ENCODE assay signal across 13 cellular contexts in the genomic region with DNA sequence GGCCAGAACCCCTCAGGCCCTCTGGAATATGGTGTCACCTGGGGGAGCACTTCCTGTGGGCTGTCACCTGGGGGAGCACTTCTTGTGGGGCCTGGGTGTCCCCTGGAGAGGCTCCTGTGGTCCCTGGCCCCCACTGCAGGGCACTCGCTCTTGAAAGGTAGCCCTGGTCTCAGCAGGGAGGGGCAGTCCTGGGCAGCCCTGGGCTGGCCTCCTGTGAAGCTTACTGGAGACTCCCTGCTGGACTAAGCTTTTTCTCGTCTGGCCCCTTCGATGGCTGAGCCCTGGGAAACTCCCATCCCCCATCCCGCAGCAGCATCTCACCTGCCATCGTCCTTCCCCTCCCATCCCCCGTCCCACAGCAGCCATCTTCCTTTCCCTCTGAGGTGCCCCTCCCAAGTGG. TPM values are rescaled to one million over a fixed set of nuclear protein-coding genes. Genes with fewer than 3 reads are reported as not detected.
DNase-seq lines count a peak whose midpoint lies in the region; ATAC-seq, FAIRE-seq and TF ChIP-seq lines count a peak whose summit lies in the region.
"Had no signal": no experiment of that assay in that cellular context is flagged by ENCODE, and none has a peak within 500 bp of the region (broad histone marks: within the 10 kb centered on the region; RNA-seq: fewer than 3 reads in every experiment).

No MANE protein-coding gene starts in this region.

- intact Hi-C loops in CD4-positive, alpha-beta T cell (cut with DNase I, micrococcal nuclease) = no loop called here

- H3K9ac ChIP-seq in H1 (replicated peaks in 1 of 4; ENCODE audit: extremely low read depth in 1 of 4, low read depth in 3 of 4, low read length in 3 of 4) = no peak overlapping the region
- H3K9ac ChIP-seq: KMS-11 had no signal

- H3K27ac ChIP-seq in CD4-positive, alpha-beta T cell (ENCODE audit: low read depth, low read length) = no peak overlapping the region
- H3K27ac ChIP-seq in H1 (ENCODE audit: low read depth, low read length) = no peak overlapping the region
- H3K27ac ChIP-seq: HL-60, KMS-11 had no signal

- no peak overlapping the region for H3K4me3 ChIP-seq in H1 (ENCODE audit: extremely low read depth in 1 of 4, insufficient read depth in 2 of 4, low read depth in 3 of 4, low read length in 4 of 4)
- H3K4me3 ChIP-seq in retinal pigment epithelial cell (ENCODE audit: low read length) = no peak overlapping the region

- H4K91ac ChIP-seq in H1 (replicated peaks; ENCODE audit: insufficient read length, low read length) = no peak overlapping the region

- no peak overlapping the region for H2AK5ac ChIP-seq in H1 (ENCODE audit: low read depth, low read length)

- H2BK15ac ChIP-seq in H1 (ENCODE audit: low read length) = no peak overlapping the region

- peaks cover 0 to 26% (median 6%) of the 10 kb centered on the region in 4 experiments; a peak in 6 of 7 replicates for H3K4me1 ChIP-seq in H1 (replicated peaks in 1 of 4; ENCODE audit: control insufficient read depth in 3 of 4, insufficient read depth in 4 of 4, low read length in 3 of 4)

- peaks cover 11% of the 10 kb centered on the region for H3K36me3 Mint-ChIP-seq in CD4-positive, alpha-beta T cell (ENCODE audit: low read depth)
- H3K36me3 Mint-ChIP-seq in HFFc6 (ENCODE audit: low read depth) (no peaks in the 10 kb centered on the region), nephron progenitor cell (ENCODE audit: low read depth) (no peaks in the 10 kb centered on the region)

- TF ChIP-seq EP300 in H1 (IDR thresholded peaks at IDR 0.05; ENCODE audit: borderline replicate concordance in 1 of 2, low read depth in 2 of 2, low read length in 2 of 2) = no peak

- peak in 1 of 2 experiments; percentile 11; a peak in 1 of 4 replicates for TF ChIP-seq RAD21 in H1 (IDR thresholded peaks at IDR 0.05 in 1 of 2, conservative IDR thresholded peaks at IDR 0.05 in 1 of 2; ENCODE audit: low read depth in 2 of 2, low read length in 2 of 2)

- DNase-seq in CD4-positive, alpha-beta T cell = no peak
- DNase-seq in HFFc6 = no peak
- DNase-seq in H1 (ENCODE audit: low read depth in 1 of 2, low spot score in 2 of 2) = no peak
- DNase-seq in retinal pigment epithelial cell (ENCODE audit: low read depth) = no peak
- DNase-seq in nephron progenitor cell = no peak
- DNase-seq: NCI-H1436, NCI-H446 had no signal

- peak; percentile 7 for TF ChIP-seq CTCF in CD4-positive, alpha-beta T cell (IDR thresholded peaks at IDR 0.05)
- TF ChIP-seq CTCF in HFFc6 (IDR thresholded peaks at IDR 0.05) (peak; percentile 42; the same call in 1 of the 2 replicates), H1 (IDR thresholded peaks at IDR 0.05; ENCODE audit: control extremely low read depth in 1 of 3, insufficient read depth in 1 of 3, low read depth in 1 of 3, low read length in 3 of 3) (peak in 2 of 3 experiments; percentile 19 to 36; a peak in 1 of 4 replicates), retinal pigment epithelial cell (conservative IDR thresholded peaks at IDR 0.05; ENCODE audit: low read depth, low read length) (peak; percentile 25), nephron progenitor cell (IDR thresholded peaks at IDR 0.05) (no peak)

- H2BK5ac ChIP-seq in H1 (ENCODE audit: low read depth, low read length) = no peak overlapping the region

- H3K9me3 Mint-ChIP-seq in CD4-positive, alpha-beta T cell = no peaks in the 10 kb centered on the region
- H3K9me3 Mint-ChIP-seq in HFFc6 = no peaks in the 10 kb centered on the region
- H3K9me3 Mint-ChIP-seq in nephron progenitor cell = no peaks in the 10 kb centered on the region
- H3K9me3 Mint-ChIP-seq: stimulated activated memory B cell treated with anti-CD40 and anti-IgM and Interleukin-4, amounts not matched to agents 10 μg/mL and 1 μg/mL and 100 μg/mL, for 72 hours had no signal

- H2AFZ ChIP-seq in H1 (ENCODE audit: low read length) = no peak overlapping the region

- H3K56ac ChIP-seq in H1 (replicated peaks; ENCODE audit: insufficient read length, low read depth, low read length) = no peak overlapping the region

- CTCF ChIA-PET in CD4-positive, alpha-beta T cell (lab: Charles Lee) = no interaction called here
- CTCF ChIA-PET in H1 (lab: Charles Lee; ENCODE audit: partially characterized antibody) = interaction anchor here (1.1 to 4.8 kb wide), 11 partner anchors 10 to 123 kb away, joined by 3 to 26 read pairs (median 6); no protein-coding TSS in a partner anchor

- no peak overlapping the region for H3K14ac ChIP-seq in H1 (ENCODE audit: insufficient read length)

- no peak overlapping the region for H4K5ac ChIP-seq in H1 (ENCODE audit: insufficient read length, low read depth, low read length)

- H3K4me3 Mint-ChIP-seq in CD4-positive, alpha-beta T cell = no peak overlapping the region
- H3K4me3 Mint-ChIP-seq in HFFc6 (no peak overlapping the region), nephron progenitor cell (no peak overlapping the region)

- no peak overlapping the region for H3K23ac ChIP-seq in H1 (ENCODE audit: insufficient read length)

- no peak for FAIRE-seq in H1 (lab: Jason Lieb, UNC)
- FAIRE-seq: GM12892 had no signal

- no peaks in the 10 kb centered on the region for H3K27me3 ChIP-seq in CD4-positive, alpha-beta T cell (ENCODE audit: control insufficient read depth, insufficient read depth, low read length)
- H3K27me3 ChIP-seq in H1 (replicated peaks in 1 of 4; ENCODE audit: control insufficient read depth in 3 of 4, extremely low read depth in 1 of 4, insufficient read depth in 3 of 4, low read length in 3 of 4) = no peaks in the 10 kb centered on the region; a peak in 1 of 7 replicates

- H2BK12ac ChIP-seq in H1 (ENCODE audit: low read depth, low read length) = no peak overlapping the region

- no peak overlapping the region for H3K27ac Mint-ChIP-seq in CD4-positive, alpha-beta T cell
- H3K27ac Mint-ChIP-seq in HFFc6 (no peak overlapping the region), nephron progenitor cell (no peak overlapping the region)
- H3K27ac Mint-ChIP-seq: stimulated activated memory B cell treated with anti-CD40 and anti-IgM and Interleukin-4, amounts not matched to agents 10 μg/mL and 1 μg/mL and 100 μg/mL, for 72 hours had no signal

- H2BK120ac ChIP-seq in H1 (replicated peaks; ENCODE audit: low read depth, low read length) = no peak overlapping the region

- POLR2A ChIA-PET in CD4-positive, alpha-beta T cell (lab: Charles Lee) = interaction anchor here (1.6 kb wide), 1 partner anchor 19 kb away, joined by 4 read pairs; no protein-coding TSS in a partner anchor
- POLR2A ChIA-PET in H1 (lab: Charles Lee; ENCODE audit: partially characterized antibody) = interaction anchor here (0.7 to 1.6 kb wide), 4 partner anchors 16 to 731 kb away, joined by 3 to 4 read pairs (median 3); no protein-coding TSS in a partner anchor

- no peak for TF ChIP-seq POLR2A in H1 (IDR thresholded peaks at IDR 0.05; ENCODE audit: control extremely low read depth in 1 of 2, low read depth in 2 of 2, low read length in 2 of 2)

- H4K8ac ChIP-seq in H1 (ENCODE audit: extremely low read depth, insufficient read depth, low read length) = no peak overlapping the region

- no peak overlapping the region for H3K18ac ChIP-seq in H1 (ENCODE audit: extremely low read depth, low read length)

- H3K9me3 ChIP-seq in CD4-positive, alpha-beta T cell (ENCODE audit: control insufficient read depth, low read length) = no peaks in the 10 kb centered on the region
- no peaks in the 10 kb centered on the region for H3K9me3 ChIP-seq in H1 (ENCODE audit: insufficient read depth in 2 of 2, low read depth in 1 of 2, low read length in 1 of 2)

- no peaks in the 10 kb centered on the region for H3K23me2 ChIP-seq in H1 (ENCODE audit: low read depth, low read length)

- H2BK20ac ChIP-seq in H1 (ENCODE audit: low read length) = no peak overlapping the region

- H4K20me1 ChIP-seq in H1 (replicated peaks in 1 of 2; ENCODE audit: control insufficient read depth in 1 of 2, insufficient read depth in 2 of 2, low read length in 2 of 2) = peaks cover 40% of the 10 kb centered on the region in 2 experiments

- H3K4ac ChIP-seq in H1 (replicated peaks; ENCODE audit: insufficient read length, low read depth, low read length) = no peak overlapping the region

- peaks cover 27% of the 10 kb centered on the region for H3K79me1 ChIP-seq in H1 (ENCODE audit: low read depth, low read length)

- H3K4me1 Mint-ChIP-seq in CD4-positive, alpha-beta T cell (ENCODE audit: low read depth) = peaks cover 41% of the 10 kb centered on the region
- H3K4me1 Mint-ChIP-seq in HFFc6 (ENCODE audit: low read depth) = peaks cover 16% of the 10 kb centered on the region
- peaks cover 43% of the 10 kb centered on the region for H3K4me1 Mint-ChIP-seq in nephron progenitor cell

- H3K4me2 ChIP-seq in H1 (ENCODE audit: insufficient read depth in 1 of 2, low read depth in 2 of 2, low read length in 2 of 2) = no peak overlapping the region
- H3K4me2 ChIP-seq: KMS-11 had no signal

- no peaks in the 10 kb centered on the region for H3K27me3 Mint-ChIP-seq in CD4-positive, alpha-beta T cell
- no peaks in the 10 kb centered on the region for H3K27me3 Mint-ChIP-seq in HFFc6 (ENCODE audit: insufficient read depth)
- no peaks in the 10 kb centered on the region for H3K27me3 Mint-ChIP-seq in nephron progenitor cell (ENCODE audit: low read depth, poor library complexity)
- H3K27me3 Mint-ChIP-seq: stimulated activated memory B cell treated with anti-CD40 and anti-IgM and Interleukin-4, amounts not matched to agents 10 μg/mL and 1 μg/mL and 100 μg/mL, for 72 hours had no signal

- H3K79me2 ChIP-seq in H1 (ENCODE audit: control insufficient read depth in 1 of 2, insufficient read depth in 2 of 2, low read length in 2 of 2) = peaks cover 0 to 31% of the 10 kb centered on the region in 2 experiments; a peak in 1 of 4 replicates

- H3K36me3 ChIP-seq in H1 (ENCODE audit: control insufficient read depth in 2 of 4, insufficient read depth in 4 of 4, low read length in 3 of 4) = peaks cover 0 to 10% (median 0%) of the 10 kb centered on the region in 4 experiments; a peak in 1 of 8 replicates

- no peak for ATAC-seq in CD4-positive, alpha-beta T cell (ENCODE audit: poor library complexity)
- ATAC-seq in HG03025 (IDR thresholded peaks at IDR 0.05; ENCODE audit: low FRiP score, unreplicated experiment) (no peak), HG02588 (IDR thresholded peaks at IDR 0.05; ENCODE audit: unreplicated experiment) (no peak)

- WGBS in H1 (ENCODE audit: extremely low coverage in 1 of 2, insufficient coverage in 1 of 2, insufficient read length in 1 of 2, insufficient replicate concordance in 2 of 2, low coverage in 1 of 2, low lambda C conversion rate in 2 of 2, missing lambda C conversion rate in 1 of 2), 2 experiments = 85% methylated on average over 6 of the region's 6 CpGs; no CpG with 5 or more reads in 1 of the 2 experiments

RNA-seq across cellular contexts. Expression of a gene that starts 17.7 kb away (rescaled TPM):
- total RNA-seq in CD4-positive, alpha-beta T cell = 10 to 100 TPM; 75.8 to 80.7 TPM
- 10 to 100 TPM; 25.1 to 34.0 (median 30.1) TPM for total RNA-seq in HFFc6 (2021; fragmentation: NEBNext Ultra II Directional; extraction: Animal tissue kit (Norgen Biotek cat#: 25700))
- 109 and 123 TPM in 2 replicates for total RNA-seq in H1 (2021; fragmentation: NEBNext Ultra II Directional; extraction: Animal tissue kit (Norgen Biotek cat#: 25700))
- polyA plus RNA-seq in H1 (2011; rRNA removed) = 18.4 and 78.9 TPM in 2 replicates
- polyA plus RNA-seq in H1 (2011; cell fraction: cytosol; rRNA removed) = 13.8 TPM
- 51.7 TPM for polyA plus RNA-seq in H1 (2011; cell fraction: nucleus; rRNA removed)
- polyA plus RNA-seq in H1 (2012, experiment 1 of 2) = 70.6 to 100 TPM (median 74.4 TPM) in 4 replicates
- 111 TPM for polyA plus RNA-seq in H1 (2012, experiment 2 of 2)
- polyA plus RNA-seq in H1 (2013, experiment 1 of 2) = 79.0 TPM
- polyA plus RNA-seq in H1 (2013, experiment 2 of 2) = 73.0 TPM
- polyA minus RNA-seq in H1 (2011; rRNA and poly(A)+ RNA removed) = 1.7 and 39.3 TPM in 2 replicates
- 52.3 TPM for polyA minus RNA-seq in H1 (2011; cell fraction: cytosol; rRNA and poly(A)+ RNA removed)
- 28.5 TPM for polyA minus RNA-seq in H1 (2011; cell fraction: nucleus; rRNA and poly(A)+ RNA removed)
